In the genomic region with DNA sequence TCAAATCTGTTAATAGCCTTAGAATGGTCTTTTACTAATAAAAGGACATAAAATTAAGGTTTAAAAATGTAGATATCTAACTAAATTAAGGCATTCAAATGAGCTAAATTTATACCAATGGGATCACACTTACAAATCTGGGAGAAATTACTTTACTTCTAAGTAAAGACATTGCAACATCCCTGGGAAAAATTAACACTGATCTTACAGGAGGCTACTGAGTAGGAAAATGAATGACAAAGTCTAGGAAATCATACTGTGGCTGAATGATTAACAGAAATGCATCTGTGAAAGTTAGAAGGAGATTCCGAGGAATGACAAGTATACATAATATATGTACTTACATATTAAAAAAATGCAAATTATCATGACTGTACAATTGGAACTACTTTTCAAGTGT, we compare ENCODE assay signal across 29 cellular contexts. TPM values are rescaled to one million over a fixed set of nuclear protein-coding genes. Genes with fewer than 3 reads are reported as not detected.
"Had no signal": no experiment of that assay in that cellular context is flagged by ENCODE, and none has a peak within 500 bp of the region (broad histone marks: within the 10 kb centered on the region; RNA-seq: fewer than 3 reads in every experiment).

No MANE protein-coding gene starts in this region.

- H3K27me3 ChIP-seq: adrenal gland, SJSA1 had no signal

- H3K36me3 ChIP-seq: adrenal gland, SJSA1 had no signal

- FAIRE-seq: bronchial epithelial cell, TTC549 had no signal

- H3K4me3 ChIP-seq: adrenal gland, SJSA1 had no signal

- H3K4me3 Mint-ChIP-seq: activated CD4-positive, alpha-beta T cell treated with anti-CD3 and anti-CD28 coated beads, Interleukin-2, amount 10 ng/mL, durations not matched to agents 24 days and 14 days; activated CD8-positive, alpha-beta T cell treated with anti-CD3 and anti-CD28 coated beads for 36 hours; activated naive CD4-positive, alpha-beta T cell treated with anti-CD3 and anti-CD28 coated beads for 36 hours; activated T-cell treated with anti-CD3 and anti-CD28 coated beads, Interleukin-2, amount 50 U/mL, for 24 hours; brain; IgD-negative memory B cell; T-helper 1 cell treated with Interleukin-12 subunit alpha and Interleukin-12 subunit beta and Interleukin-4 antibody, amounts not matched to agents 30 μg/mL and 1 μg/mL, for 36 hours; T-helper 2 cell treated with Interferon-gamma antibody and Interleukin-4, amounts not matched to agents 5 μg/mL and 100 μg/mL, for 36 hours had no signal

- H3K4me1 ChIP-seq: adrenal gland, SJSA1 had no signal

- ATAC-seq: activated CD8-positive, alpha-beta T cell treated with anti-CD3 and anti-CD28 coated beads for 36 hours; activated naive CD4-positive, alpha-beta T cell treated with anti-CD3 and anti-CD28 coated beads, Interleukin-2, amount 50 U/mL, for 72 hours; Panc1 had no signal

- H3K27ac ChIP-seq: adrenal gland, SJSA1 had no signal

- DNase-seq: activated CD4-positive, alpha-beta T cell treated with anti-CD3 and anti-CD28 coated beads, Interleukin-2, amount 10 ng/mL, durations not matched to agents 24 days and 14 days; activated CD4-positive, alpha-beta T cell treated with anti-CD3 and anti-CD28 coated beads, Interleukin-2, amount 50 U/mL, for 4 hours; activated CD8-positive, alpha-beta T cell treated with anti-CD3 and anti-CD28 coated beads for 36 hours; activated gamma-delta T cell; activated naive CD4-positive, alpha-beta T cell treated with anti-CD3 and anti-CD28 coated beads for 36 hours; activated T-cell treated with anti-CD3 and anti-CD28 coated beads, Interleukin-2, amount 50 U/mL, for 24 hours; adrenal gland; Karpas-422; KBM-7; NCI-H1105; NCI-H1417 treated with DMSO at 0.1 percent for 48 hours; NCI-H187 treated with DMSO at 0.1 percent for 48 hours; NCI-H2081; NCI-H2171 treated with DMSO at 0.1 percent for 48 hours; NCI-H226; NCI-H524 treated with DMSO at 0.1 percent for 48 hours; SHP77; SK-N-SH had no signal

- H3K9me3 Mint-ChIP-seq: activated CD4-positive, alpha-beta T cell treated with anti-CD3 and anti-CD28 coated beads, Interleukin-2, amount 10 ng/mL, durations not matched to agents 24 days and 14 days; activated naive CD4-positive, alpha-beta T cell treated with anti-CD3 and anti-CD28 coated beads for 36 hours; T-helper 2 cell treated with Interferon-gamma antibody and Interleukin-4, amounts not matched to agents 5 μg/mL and 100 μg/mL, for 36 hours had no signal

- H3K9me3 ChIP-seq: adrenal gland, SJSA1, SK-N-SH had no signal

- H3K36me3 Mint-ChIP-seq: activated naive CD4-positive, alpha-beta T cell treated with anti-CD3 and anti-CD28 coated beads, Interleukin-2, amount 50 U/mL, for 72 hours; IgD-negative memory B cell had no signal

- H3K27ac Mint-ChIP-seq: activated CD4-positive, alpha-beta T cell treated with anti-CD3 and anti-CD28 coated beads, Interleukin-2, amount 10 ng/mL, durations not matched to agents 24 days and 14 days; activated CD8-positive, alpha-beta T cell treated with anti-CD3 and anti-CD28 coated beads for 36 hours; activated naive CD4-positive, alpha-beta T cell treated with anti-CD3 and anti-CD28 coated beads for 36 hours; activated naive CD4-positive, alpha-beta T cell treated with anti-CD3 and anti-CD28 coated beads, Interleukin-2, amount 50 U/mL, for 72 hours; activated T-cell treated with anti-CD3 and anti-CD28 coated beads, Interleukin-2, amount 50 U/mL, for 24 hours; activated T-helper 2 cell treated with anti-CD3 and anti-CD28 coated beads, Interferon-gamma antibody, Interleukin-2, Interleukin-4, amounts not matched to agents 10 μg/mL and 5 μg/mL and 100 μg/mL, durations not matched to agents 14 hours and 24 hours and 36 hours; IgD-negative memory B cell; T-helper 1 cell treated with Interleukin-12 subunit alpha and Interleukin-12 subunit beta and Interleukin-4 antibody, amounts not matched to agents 30 μg/mL and 1 μg/mL, for 36 hours; T-helper 2 cell treated with Interferon-gamma antibody and Interleukin-4, amounts not matched to agents 5 μg/mL and 100 μg/mL, for 36 hours had no signal

- H3K27me3 Mint-ChIP-seq: activated CD4-positive, alpha-beta T cell treated with anti-CD3 and anti-CD28 coated beads, Interleukin-2, amount 10 ng/mL, durations not matched to agents 24 days and 14 days; activated CD8-positive, alpha-beta T cell treated with anti-CD3 and anti-CD28 coated beads for 36 hours; activated T-cell treated with anti-CD3 and anti-CD28 coated beads, Interleukin-2, amount 50 U/mL, for 24 hours; brain; IgD-negative memory B cell had no signal

- H3K4me2 ChIP-seq: SK-N-SH had no signal

- H3K4me1 Mint-ChIP-seq: activated CD4-positive, alpha-beta T cell treated with anti-CD3 and anti-CD28 coated beads, Interleukin-2, amount 10 ng/mL, durations not matched to agents 24 days and 14 days; IgD-negative memory B cell had no signal

- H3K9ac ChIP-seq: SK-N-SH had no signal

RNA-seq across cellular contexts. Expression of gene CACNA2D1, which starts 38.3 kb away (rescaled TPM):
- total RNA-seq: activated CD4-positive, alpha-beta T cell treated with anti-CD3 and anti-CD28 coated beads, Interleukin-2, amount 10 ng/mL, durations not matched to agents 24 days and 14 days; activated CD8-positive, alpha-beta T cell treated with anti-CD3 and anti-CD28 coated beads for 36 hours; activated naive CD4-positive, alpha-beta T cell treated with anti-CD3 and anti-CD28 coated beads for 36 hours; activated naive CD4-positive, alpha-beta T cell treated with anti-CD3 and anti-CD28 coated beads, Interleukin-2, amount 50 U/mL, for 72 hours; activated T-helper 2 cell treated with anti-CD3 and anti-CD28 coated beads, Interferon-gamma antibody, Interleukin-2, Interleukin-4, amounts not matched to agents 10 μg/mL and 5 μg/mL and 100 μg/mL, durations not matched to agents 14 hours and 24 hours and 36 hours; MCF 10A had no signal
- polyA plus RNA-seq: IgD-negative memory B cell had no signal
